In the genomic region with DNA sequence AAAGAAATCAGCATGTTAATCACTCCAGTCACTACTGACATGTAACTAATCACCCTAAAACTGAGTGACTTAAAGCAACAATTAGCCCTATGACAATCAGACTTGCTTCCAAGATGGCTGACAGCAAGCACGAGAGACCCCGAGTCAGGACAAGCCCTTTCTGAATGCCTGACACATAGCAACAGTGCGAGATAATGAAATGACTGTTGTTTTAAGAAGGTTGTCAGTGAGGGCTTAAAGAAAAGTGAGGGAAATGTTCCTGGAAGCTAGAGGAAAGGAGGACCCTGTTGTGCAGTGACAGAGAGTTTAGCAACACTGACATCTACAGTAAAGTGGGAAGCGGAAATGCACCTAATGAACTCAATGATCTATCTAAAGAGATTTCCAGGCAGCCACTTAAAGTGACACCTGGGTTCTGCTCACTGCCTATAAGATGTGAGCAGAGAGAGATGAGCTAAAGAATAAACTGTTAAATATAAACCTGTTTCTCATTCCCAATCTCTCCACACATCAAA, we compare ENCODE assay signal across 1 cellular context.
TF ChIP-seq lines count a peak whose summit lies in the region.

No MANE protein-coding gene starts in this region.

TF ChIP-seq in SK-N-SH treated with all-trans-retinoic acid at 6 μM for 48 hours, 23 proteins besides CTCF, POLR2A, EP300 and RAD21 (continued from another document):
- TF ChIP-seq, protein P1, sequence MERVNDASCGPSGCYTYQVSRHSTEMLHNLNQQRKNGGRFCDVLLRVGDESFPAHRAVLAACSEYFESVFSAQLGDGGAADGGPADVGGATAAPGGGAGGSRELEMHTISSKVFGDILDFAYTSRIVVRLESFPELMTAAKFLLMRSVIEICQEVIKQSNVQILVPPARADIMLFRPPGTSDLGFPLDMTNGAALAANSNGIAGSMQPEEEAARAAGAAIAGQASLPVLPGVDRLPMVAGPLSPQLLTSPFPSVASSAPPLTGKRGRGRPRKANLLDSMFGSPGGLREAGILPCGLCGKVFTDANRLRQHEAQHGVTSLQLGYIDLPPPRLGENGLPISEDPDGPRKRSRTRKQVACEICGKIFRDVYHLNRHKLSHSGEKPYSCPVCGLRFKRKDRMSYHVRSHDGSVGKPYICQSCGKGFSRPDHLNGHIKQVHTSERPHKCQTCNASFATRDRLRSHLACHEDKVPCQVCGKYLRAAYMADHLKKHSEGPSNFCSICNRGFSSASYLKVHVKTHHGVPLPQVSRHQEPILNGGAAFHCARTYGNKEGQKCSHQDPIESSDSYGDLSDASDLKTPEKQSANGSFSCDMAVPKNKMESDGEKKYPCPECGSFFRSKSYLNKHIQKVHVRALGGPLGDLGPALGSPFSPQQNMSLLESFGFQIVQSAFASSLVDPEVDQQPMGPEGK (CRISPR knock-in tag; IDR thresholded peaks at IDR 0.05; ENCODE audit: borderline replicate concordance): no peak
- no peak for TF ChIP-seq ZNF8 (CRISPR knock-in tag; IDR thresholded peaks at IDR 0.05)
- no peak for TF ChIP-seq ZC3H10 (CRISPR knock-in tag; IDR thresholded peaks at IDR 0.05)
- TF ChIP-seq OSR1 (CRISPR knock-in tag; IDR thresholded peaks at IDR 0.05): no peak
- TF ChIP-seq ZFP3 (CRISPR knock-in tag; IDR thresholded peaks at IDR 0.05): no peak
- no peak for TF ChIP-seq ARNTL (CRISPR knock-in tag; IDR thresholded peaks at IDR 0.05; ENCODE audit: borderline replicate concordance, low read depth)
- TF ChIP-seq ESRRG (CRISPR knock-in tag; IDR thresholded peaks at IDR 0.05): no peak
- TF ChIP-seq ZFP30 (CRISPR knock-in tag; IDR thresholded peaks at IDR 0.05): no peak
